ENCODE assay signal across 1 cellular context in genomic region chr7:106451171-106451570, GRCh38.
TF ChIP-seq lines count a peak whose summit lies in the region.

No MANE protein-coding gene starts in this region.

TF ChIP-seq in K562, 482 proteins besides CTCF, POLR2A, EP300 and RAD21 (continued from another document and continues in another):
- TF ChIP-seq TSHZ1 (CRISPR knock-in tag; IDR thresholded peaks at IDR 0.05) = no peak
- TF ChIP-seq ZNF644 (tag; IDR thresholded peaks at IDR 0.05; ENCODE audit: low read depth) = peak; percentile 91
- no peak for TF ChIP-seq BCL6 (CRISPR knock-in tag; IDR thresholded peaks at IDR 0.05)
- no peak for TF ChIP-seq NRF1 (conservative IDR thresholded peaks at IDR 0.05 in 1 of 2, IDR thresholded peaks at IDR 0.05 in 1 of 2)
- no peak for TF ChIP-seq CBFB (CRISPR knock-in tag; IDR thresholded peaks at IDR 0.05)
- peak; percentile 15; the same call in 1 of the 2 replicates for TF ChIP-seq NFE2L1 (tag; IDR thresholded peaks at IDR 0.05; ENCODE audit: borderline replicate concordance, low read depth)
- TF ChIP-seq DEAF1 (CRISPR knock-in tag; IDR thresholded peaks at IDR 0.05) = no peak
- no peak for TF ChIP-seq ZNF551 (CRISPR knock-in tag; IDR thresholded peaks at IDR 0.05)
- no peak for TF ChIP-seq NR4A1 (CRISPR knock-in tag; IDR thresholded peaks at IDR 0.05)
- peak; percentile 62; the same call in 1 of the 2 replicates for TF ChIP-seq NR4A1 (tag; IDR thresholded peaks at IDR 0.05)
- TF ChIP-seq NR2C1 (IDR thresholded peaks at IDR 0.05) = no peak
- peak; percentile 60 for TF ChIP-seq NR2C1 (tag; IDR thresholded peaks at IDR 0.05)
- TF ChIP-seq HBP1 (CRISPR knock-in tag; IDR thresholded peaks at IDR 0.05) = no peak
- no peak for TF ChIP-seq MTF1 (CRISPR knock-in tag; IDR thresholded peaks at IDR 0.05; ENCODE audit: borderline replicate concordance)
- peak; percentile 49 for TF ChIP-seq CXXC5 (CRISPR knock-in tag; IDR thresholded peaks at IDR 0.05)
- TF ChIP-seq HLTF (IDR thresholded peaks at IDR 0.05) = no peak
- no peak for TF ChIP-seq ARID1B (IDR thresholded peaks at IDR 0.05)
- no peak for TF ChIP-seq ZNF316 (IDR thresholded peaks at IDR 0.05)
- no peak for TF ChIP-seq CCNT2 (IDR thresholded peaks at IDR 0.05; ENCODE audit: borderline replicate concordance, extremely low read depth, insufficient read length, low read depth, low read length)
- TF ChIP-seq ETS1 (conservative IDR thresholded peaks at IDR 0.05; ENCODE audit: control insufficient read depth, low read depth, low read length) = no peak
- TF ChIP-seq PRMT5 (CRISPR knock-in tag; IDR thresholded peaks at IDR 0.05) = no peak
- TF ChIP-seq STAT5B (CRISPR knock-in tag; IDR thresholded peaks at IDR 0.05) = no peak
- TF ChIP-seq TEAD2 (tag; IDR thresholded peaks at IDR 0.05) = no peak
- TF ChIP-seq KAT7 (CRISPR knock-in tag; IDR thresholded peaks at IDR 0.05; ENCODE audit: borderline replicate concordance) = no peak
- TF ChIP-seq CREB3 (tag; conservative IDR thresholded peaks at IDR 0.05; ENCODE audit: low read depth) = peak; percentile 90
- peak; percentile 82 for TF ChIP-seq DDX20 (tag; IDR thresholded peaks at IDR 0.05; ENCODE audit: low read depth)
- peak; percentile 89 for TF ChIP-seq PTRF (tag; IDR thresholded peaks at IDR 0.05)
- peak; percentile 69 for TF ChIP-seq SMAD4 (CRISPR knock-in tag; conservative IDR thresholded peaks at IDR 0.05)
- TF ChIP-seq MED1 (CRISPR knock-in tag; IDR thresholded peaks at IDR 0.05; ENCODE audit: borderline replicate concordance) = no peak
- TF ChIP-seq FIP1L1 (IDR thresholded peaks at IDR 0.05; ENCODE audit: low read depth, low read length, poor library complexity, severe bottlenecking) = no peak
- peak; percentile 69; the same call in 1 of the 2 replicates for TF ChIP-seq MEF2D (tag; conservative IDR thresholded peaks at IDR 0.05; ENCODE audit: low read depth)
- peak; percentile 37; the same call in 1 of the 2 replicates for TF ChIP-seq IRF9 (tag; IDR thresholded peaks at IDR 0.05)
- no peak for TF ChIP-seq HIVEP1 (CRISPR knock-in tag; IDR thresholded peaks at IDR 0.05)
- no peak; the same call in 1 of the 2 replicates for TF ChIP-seq BACH1 (tag; IDR thresholded peaks at IDR 0.05)
- no peak for TF ChIP-seq ZNF23 (CRISPR knock-in tag; IDR thresholded peaks at IDR 0.05)
- TF ChIP-seq ZNF197 (CRISPR knock-in tag; IDR thresholded peaks at IDR 0.05; ENCODE audit: low read depth) = no peak
- TF ChIP-seq ZNF436 (CRISPR knock-in tag; IDR thresholded peaks at IDR 0.05) = no peak
- TF ChIP-seq CHD2 (IDR thresholded peaks at IDR 0.05; ENCODE audit: low read depth, low read length) = no peak
- TF ChIP-seq TEAD1 (CRISPR knock-in tag; IDR thresholded peaks at IDR 0.05) = 0 out of 4 replicates have a peak, but pooled peaks of 1 of the 2 experiments have one; percentile 42
- peak; percentile 68 for TF ChIP-seq PYGO2 (tag; IDR thresholded peaks at IDR 0.05)
- no peak for TF ChIP-seq ZNF232 (CRISPR knock-in tag; IDR thresholded peaks at IDR 0.05)
- no peak for TF ChIP-seq ESRRA (IDR thresholded peaks at IDR 0.05; ENCODE audit: borderline replicate concordance, low read depth)
- TF ChIP-seq MECOM (CRISPR knock-in tag; IDR thresholded peaks at IDR 0.05) = peak; percentile 70; the same call in 1 of the 2 replicates
- TF ChIP-seq NFE2 (IDR thresholded peaks at IDR 0.05; ENCODE audit: low read depth) = no peak
- TF ChIP-seq ZFPM2 (CRISPR knock-in tag; IDR thresholded peaks at IDR 0.05) = no peak
- no peak for TF ChIP-seq CC2D1A (IDR thresholded peaks at IDR 0.05)
- 0 out of 2 replicates have a peak, but pooled peaks have one; percentile 26 for TF ChIP-seq HINFP (tag; conservative IDR thresholded peaks at IDR 0.05; ENCODE audit: low read depth)
- TF ChIP-seq POLR2G (IDR thresholded peaks at IDR 0.05; ENCODE audit: low read depth, low read length) = no peak
- no peak for TF ChIP-seq ETS2 (tag; IDR thresholded peaks at IDR 0.05; ENCODE audit: borderline replicate concordance, poor library complexity, severe bottlenecking)
- no peak for TF ChIP-seq KLF16 (IDR thresholded peaks at IDR 0.05)
- TF ChIP-seq HDAC6 (IDR thresholded peaks at IDR 0.05; ENCODE audit: low read depth, low read length) = no peak
- TF ChIP-seq KAT8 (IDR thresholded peaks at IDR 0.05; ENCODE audit: low read depth) = no peak
- TF ChIP-seq MLX (CRISPR knock-in tag; conservative IDR thresholded peaks at IDR 0.05) = no peak
- no peak for TF ChIP-seq TAF9B (IDR thresholded peaks at IDR 0.05; ENCODE audit: partially characterized antibody)
- 0 out of 2 replicates have a peak, but pooled peaks have one; percentile 48 for TF ChIP-seq ZNF41 (CRISPR knock-in tag; conservative IDR thresholded peaks at IDR 0.05)
- no peak for TF ChIP-seq VEZF1 (CRISPR knock-in tag; IDR thresholded peaks at IDR 0.05)
- no peak for TF ChIP-seq NCOR1 (IDR thresholded peaks at IDR 0.05)
- peak; percentile 48; the same call in 1 of the 2 replicates for TF ChIP-seq ETV1 (tag; conservative IDR thresholded peaks at IDR 0.05; ENCODE audit: low read depth)
- no peak for TF ChIP-seq NONO (IDR thresholded peaks at IDR 0.05; ENCODE audit: low read depth in 2 of 2, low read length in 1 of 2)
- no peak for TF ChIP-seq ATF2 (CRISPR knock-in tag; IDR thresholded peaks at IDR 0.05)
